ENCODE assay signal across 17 cellular contexts in genomic region chr15:65081758-65082157, GRCh38. TPM values are rescaled to one million over a fixed set of nuclear protein-coding genes. Genes with fewer than 3 reads are reported as not detected.
DNase-seq lines count a peak whose midpoint lies in the region; ATAC-seq and TF ChIP-seq lines count a peak whose summit lies in the region.
"Had no signal": no experiment of that assay in that cellular context is flagged by ENCODE, and none has a peak within 500 bp of the region (broad histone marks: within the 10 kb centered on the region; RNA-seq: fewer than 3 reads in every experiment).

No MANE protein-coding gene starts in this region.

- TF ChIP-seq POLR2A in transverse colon (IDR thresholded peaks at IDR 0.05), result no peak

- H3K9ac ChIP-seq in muscle layer of colon (ENCODE audit: low read length), result peak overlapping the region; percentile 7

- no peaks in the 10 kb centered on the region for H3K9me3 ChIP-seq in cardiac muscle cell (ENCODE audit: low read depth)
- H3K9me3 ChIP-seq in muscle layer of colon (ENCODE audit: low read length), result no peaks in the 10 kb centered on the region
- H3K9me3 ChIP-seq in transverse colon, result no peaks in the 10 kb centered on the region
- H3K9me3 ChIP-seq: neutrophil had no signal

- TF ChIP-seq EP300 in transverse colon (IDR thresholded peaks at IDR 0.05; ENCODE audit: low read depth), result no peak

- intact Hi-C loops in left cardiac atrium (cut with DNase I), result loop anchor here in 1 of 2 donors (2.0 kb wide), 1 partner anchor 29 kb away; no protein-coding TSS in a partner anchor
- intact Hi-C loops in transverse colon (cut with DNase I; ENCODE audit: low total_unique reads), result no loop called here

- DNase-seq in cardiac muscle cell (ENCODE audit: low read depth in 1 of 2, low spot score in 1 of 2) (no peak), left cardiac atrium (no peak), transverse colon (no peak)
- DNase-seq in activated T-cell treated with anti-CD3 and anti-CD28 coated beads, Interleukin-2, amount 50 U/mL, for 4 hours, result no peak
- DNase-seq in activated effector memory CD4-positive, alpha-beta T cell treated with Interleukin-2 at 50 U/mL for 16 hours, result no peak
- DNase-seq: activated B cell treated with CpG ODN at 0.5 μM for 24 hours, activated gamma-delta T cell, DMS53, SW 1271 had no signal

- peaks cover 18% of the 10 kb centered on the region for H3K4me1 Mint-ChIP-seq in activated T-cell treated with anti-CD3 and anti-CD28 coated beads, Interleukin-2, amount 50 U/mL, for 4 hours (ENCODE audit: low read depth)

- H3K4me3 ChIP-seq in cardiac muscle cell, result no peak overlapping the region
- H3K4me3 ChIP-seq in muscle layer of colon (ENCODE audit: low read depth in 1 of 2, low read length in 2 of 2), result no peak overlapping the region
- H3K4me3 ChIP-seq in transverse colon, result no peak overlapping the region

- in situ Hi-C loops in transverse colon (cut with MboI; ENCODE audit: low pct_ligation_motif_present in 1 of 4, low pct_unique_long_range_greater_than_20kb in 1 of 4, low sequenced_read_pairs in 3 of 4), result loop anchor here in 1 of 4 donors (10.0 kb wide), 1 partner anchor 47 kb away; no protein-coding TSS in a partner anchor

- H3K9me3 Mint-ChIP-seq in activated T-cell treated with anti-CD3 and anti-CD28 coated beads, Interleukin-2, amount 50 U/mL, for 4 hours, result no peaks in the 10 kb centered on the region
- H3K9me3 Mint-ChIP-seq: activated B cell treated with CpG ODN at 0.5 μM for 24 hours had no signal

- H3K27me3 Mint-ChIP-seq in activated T-cell treated with anti-CD3 and anti-CD28 coated beads, Interleukin-2, amount 50 U/mL, for 4 hours (ENCODE audit: low read depth), result peaks cover 16% of the 10 kb centered on the region

- no peak overlapping the region for H3K4me3 Mint-ChIP-seq in activated T-cell treated with anti-CD3 and anti-CD28 coated beads, Interleukin-2, amount 50 U/mL, for 4 hours
- H3K4me3 Mint-ChIP-seq: activated B cell treated with CpG ODN at 0.5 μM for 24 hours had no signal

- ATAC-seq in left cardiac atrium (no peak), GM18502 (IDR thresholded peaks at IDR 0.05; ENCODE audit: poor library complexity, unreplicated experiment) (no peak), GM18519 (IDR thresholded peaks at IDR 0.05; ENCODE audit: low FRiP score, unreplicated experiment) (no peak)
- ATAC-seq in activated T-cell treated with anti-CD3 and anti-CD28 coated beads, Interleukin-2, amount 50 U/mL, for 4 hours, result peak; percentile 62 to 71

- H3K27me3 ChIP-seq in cardiac muscle cell, result no peaks in the 10 kb centered on the region
- H3K27me3 ChIP-seq in muscle layer of colon (ENCODE audit: control insufficient read depth in 1 of 2, insufficient read depth in 2 of 2, low read length in 2 of 2), result peaks cover 0 to 8% of the 10 kb centered on the region in 2 donors
- no peaks in the 10 kb centered on the region for H3K27me3 ChIP-seq in transverse colon

- TF ChIP-seq CTCF in cardiac muscle cell (IDR thresholded peaks at IDR 0.05; ENCODE audit: low read depth, low read length), result no peak
- no peak for TF ChIP-seq CTCF in transverse colon (IDR thresholded peaks at IDR 0.05)

- H3K4me1 ChIP-seq in cardiac muscle cell (ENCODE audit: low read depth) (peaks cover 39% of the 10 kb centered on the region), muscle layer of colon (ENCODE audit: insufficient read depth, low read length) (peaks cover 53% of the 10 kb centered on the region), transverse colon (peaks cover 8 to 41% (median 31%) of the 10 kb centered on the region in 4 donors)

- H3K27ac ChIP-seq in cardiac muscle cell (peak overlapping the region; percentile 58), muscle layer of colon (ENCODE audit: low read depth, low read length) (no peak overlapping the region), transverse colon (peak overlapping the region; percentile 3 to 56 (median 38))
- H3K27ac ChIP-seq: epithelial cell of prostate, neutrophil had no signal

- H3K36me3 ChIP-seq in cardiac muscle cell (no peaks in the 10 kb centered on the region), muscle layer of colon (ENCODE audit: insufficient read depth, low read length) (no peaks in the 10 kb centered on the region), transverse colon (no peaks in the 10 kb centered on the region)
- H3K36me3 ChIP-seq: neutrophil had no signal

- no peaks in the 10 kb centered on the region for H3K36me3 Mint-ChIP-seq in activated T-cell treated with anti-CD3 and anti-CD28 coated beads, Interleukin-2, amount 50 U/mL, for 4 hours (ENCODE audit: insufficient read depth)

- 81% methylated on average over 5 of the region's 5 CpGs; no CpG with 5 or more reads in 1 of the 2 donors for WGBS in transverse colon (ENCODE audit: low coverage in 1 of 2), 2 donors

RNA-seq across cellular contexts. Expression of gene KBTBD13, which starts 5.2 kb away (rescaled TPM):
- 3.3 and 5.0 TPM in 2 replicates for total RNA-seq in cardiac muscle cell
- polyA plus RNA-seq in cardiac muscle cell, result 4.8 and 5.0 TPM in 2 replicates
- 1 to 10 TPM; 2.6 to 5.2 TPM for total RNA-seq in left cardiac atrium
- not detected for total RNA-seq in activated T-cell treated with anti-CD3 and anti-CD28 coated beads, Interleukin-2, amount 50 U/mL, for 4 hours
- not detected for total RNA-seq in transverse colon
- total RNA-seq: activated B cell treated with CpG ODN at 0.5 μM for 24 hours, chondrocyte, lower leg skin, OCI-LY7 had no signal

RNA-seq across cellular contexts. Expression of gene RASL12, which starts 14.0 kb away (rescaled TPM):
- 7.0 and 38.2 TPM in 2 replicates for total RNA-seq in cardiac muscle cell
- 4.0 and 28.4 TPM in 2 replicates for polyA plus RNA-seq in cardiac muscle cell
- 10 to 100 TPM; 53.3 to 63.3 TPM for total RNA-seq in left cardiac atrium
- not detected for total RNA-seq in activated T-cell treated with anti-CD3 and anti-CD28 coated beads, Interleukin-2, amount 50 U/mL, for 4 hours
- total RNA-seq in transverse colon, result 10 to 100 TPM; 13.9 to 46.8 (median 16.4) TPM
- total RNA-seq: activated B cell treated with CpG ODN at 0.5 μM for 24 hours, OCI-LY7 had no signal

RNA-seq across cellular contexts. Expression of gene UBAP1L, which starts 33.2 kb away (rescaled TPM):
- total RNA-seq in cardiac muscle cell (3.7 and 5.1 TPM in 2 replicates), left cardiac atrium (1 to 10 TPM; 2.1 to 2.9 TPM), transverse colon (1 to 10 TPM; 2.0 to 8.2 (median 4.4) TPM)
- polyA plus RNA-seq in cardiac muscle cell, result 1.6 and 2.7 TPM in 2 replicates
- total RNA-seq in activated T-cell treated with anti-CD3 and anti-CD28 coated beads, Interleukin-2, amount 50 U/mL, for 4 hours, result 1 to 10 TPM; 5.2 to 6.1 (median 5.9) TPM

RNA-seq across cellular contexts. Expression of gene SLC51B, which starts 36.6 kb away (rescaled TPM):
- not detected in 2 replicates for total RNA-seq in cardiac muscle cell
- not detected in 2 replicates for polyA plus RNA-seq in cardiac muscle cell
- not detected for total RNA-seq in left cardiac atrium
- not detected for total RNA-seq in activated T-cell treated with anti-CD3 and anti-CD28 coated beads, Interleukin-2, amount 50 U/mL, for 4 hours
- 100 to 1,000 TPM in 2 of 4 donors, 10 to 100 TPM in 1, 1 to 10 TPM in 1; 3.4 to 150 (median 121) TPM for total RNA-seq in transverse colon
- total RNA-seq: activated B cell treated with CpG ODN at 0.5 μM for 24 hours, chondrocyte, OCI-LY7 had no signal

RNA-seq across cellular contexts. Expression of gene PDCD7, which starts 51.9 kb away (rescaled TPM):
- total RNA-seq in cardiac muscle cell (21.5 and 35.5 TPM in 2 replicates), left cardiac atrium (10 to 100 TPM; 15.7 to 19.3 TPM), transverse colon (10 to 100 TPM; 12.4 to 22.1 (median 16.3) TPM)
- polyA plus RNA-seq in cardiac muscle cell, result 18.7 and 28.4 TPM in 2 replicates
- 10 to 100 TPM; 35.0 to 38.7 (median 36.1) TPM for total RNA-seq in activated T-cell treated with anti-CD3 and anti-CD28 coated beads, Interleukin-2, amount 50 U/mL, for 4 hours

Comparison
In these comparisons a context has a peak if more than half of its experiments do, and no peak if none do; other contexts are left out.
1. ATAC-seq: peak in activated T-cell treated with anti-CD3 and anti-CD28 coated beads, Interleukin-2, amount 50 U/mL, for 4 hours (2 of 2); none in left cardiac atrium (0 of 2), GM18502 (single experiment) and GM18519 (single experiment).